In genomic region chr17:296906-297690, GRCh38 we compare ENCODE assay signal across 23 cellular contexts. TPM values are rescaled to one million over a fixed set of nuclear protein-coding genes. Genes with fewer than 3 reads are reported as not detected.
A peak's percentile ranks its signal among the peaks of the same experiment; 100 is the strongest.
DNase-seq lines count a peak whose midpoint lies in the region; ATAC-seq and TF ChIP-seq lines count a peak whose summit lies in the region.
"Had no signal": no experiment of that assay in that cellular context is flagged by ENCODE, and none has a peak within 500 bp of the region (broad histone marks: within the 10 kb centered on the region; RNA-seq: fewer than 3 reads in every experiment).

No MANE protein-coding gene starts in this region.

- H3K27me3 ChIP-seq in aorta (ENCODE audit: control insufficient read depth in 1 of 2, insufficient read depth in 2 of 2, low read length in 1 of 2), result no peaks in the 10 kb centered on the region
- H3K27me3 ChIP-seq in A673 (replicated peaks; ENCODE audit: insufficient read depth, low read depth, low read length, poor library complexity), result no peaks in the 10 kb centered on the region
- H3K27me3 ChIP-seq: Peyer's patch had no signal

- H3K36me3 ChIP-seq in aorta (ENCODE audit: control insufficient read depth in 1 of 2, insufficient read depth in 2 of 2, low read length in 1 of 2), result no peaks in the 10 kb centered on the region
- H3K36me3 ChIP-seq in A673 (ENCODE audit: insufficient read depth, low read length, poor library complexity, severe bottlenecking), result no peaks in the 10 kb centered on the region
- H3K36me3 ChIP-seq: Peyer's patch had no signal

- CTCF ChIA-PET in activated CD4-positive, alpha-beta T cell treated with anti-CD3 and anti-CD28 coated beads, Interleukin-2, amount 10 ng/mL, durations not matched to agents 7 days and 5 days (lab: Charles Lee), result no interaction called here
- CTCF ChIA-PET in A673 (lab: Charles Lee), result no interaction called here

- H3K27ac ChIP-seq in aorta (ENCODE audit: low read depth in 1 of 2, low read length in 2 of 2) (no peak overlapping the region), A673 (ENCODE audit: low read depth, low read length, poor library complexity, severe bottlenecking) (no peak overlapping the region)
- H3K27ac ChIP-seq: KMS-11, Peyer's patch had no signal

- no peak overlapping the region for H3K27ac Mint-ChIP-seq in glutamatergic neuron (ENCODE audit: unreplicated experiment)
- H3K27ac Mint-ChIP-seq in activated CD4-positive, alpha-beta T cell treated with anti-CD3 and anti-CD28 coated beads, Interleukin-2, amount 10 ng/mL, durations not matched to agents 7 days and 5 days, result no peak overlapping the region

- H3K27me3 Mint-ChIP-seq in glutamatergic neuron (ENCODE audit: unreplicated experiment), result peaks cover 25% of the 10 kb centered on the region
- no peaks in the 10 kb centered on the region for H3K27me3 Mint-ChIP-seq in activated CD4-positive, alpha-beta T cell treated with anti-CD3 and anti-CD28 coated beads, Interleukin-2, amount 10 ng/mL, durations not matched to agents 7 days and 5 days

- POLR2A ChIA-PET in activated CD4-positive, alpha-beta T cell treated with anti-CD3 and anti-CD28 coated beads, Interleukin-2, amount 10 ng/mL, durations not matched to agents 7 days and 5 days (lab: Charles Lee), result no interaction called here
- POLR2A ChIA-PET in A673 (lab: Charles Lee; ENCODE audit: low non-redundant PET), result interaction anchor here (0.6 kb wide), 1 partner anchor 433 kb away, joined by 6 read pairs; no protein-coding TSS in a partner anchor

- WGBS in aorta, 2 donors, result 57 to 74% methylated on average over 23 of the region's 23 CpGs

- ATAC-seq in left cardiac atrium (no peak), aorta (ENCODE audit: low FRiP score) (no peak)
- ATAC-seq: GM23338 had no signal

- TF ChIP-seq CTCF in glutamatergic neuron (IDR thresholded peaks at IDR 0.05; ENCODE audit: partially characterized antibody, unreplicated experiment) (no peak), A673 (conservative IDR thresholded peaks at IDR 0.05; ENCODE audit: low read depth, low read length) (no peak)

- DNase-seq in cardiac septum (ENCODE audit: low spot score), result peak; percentile 65
- DNase-seq in left cardiac atrium, result no peak
- no peak for DNase-seq in glutamatergic neuron
- peak; percentile 75 for DNase-seq in posterior vena cava (ENCODE audit: low spot score)
- DNase-seq in aorta, result peak; percentile 43 to 55
- DNase-seq in activated CD4-positive, alpha-beta T cell treated with anti-CD3 and anti-CD28 coated beads, Interleukin-2, amount 10 ng/mL, durations not matched to agents 7 days and 5 days, result no peak
- no peak for DNase-seq in A673 (ENCODE audit: low spot score)
- no peak for DNase-seq in kidney glomerular epithelial cell (lab: John Stamatoyannopoulos, UW)
- DNase-seq: DMS53; EL; GF-D8; HCEC 1CT; IMR-90; NCI-H1105; NCI-H146; NCI-H2029; NCI-H2227 treated with DMSO at 0.1 percent for 48 hours; NCI-H510A treated with DMSO at 0.1 percent for 48 hours; NCI-H748 treated with DMSO at 0.1 percent for 48 hours; NK-92 treated with Interleukin-12 subunit alpha and Interleukin-12 subunit beta, amount 100 ng/mL, for 24 hours had no signal

- H3K4me3 Mint-ChIP-seq in glutamatergic neuron (ENCODE audit: unreplicated experiment), result peak overlapping the region; percentile 61
- H3K4me3 Mint-ChIP-seq in activated CD4-positive, alpha-beta T cell treated with anti-CD3 and anti-CD28 coated beads, Interleukin-2, amount 10 ng/mL, durations not matched to agents 7 days and 5 days, result no peak overlapping the region
- H3K4me3 Mint-ChIP-seq: GM23338 had no signal

- H3K9me3 ChIP-seq in aorta (ENCODE audit: control insufficient read depth, low read length) (no peaks in the 10 kb centered on the region), A673 (ENCODE audit: low read depth, low read length, poor library complexity, severe bottlenecking) (no peaks in the 10 kb centered on the region)
- H3K9me3 ChIP-seq: Peyer's patch had no signal

- H3K4me1 ChIP-seq in aorta (ENCODE audit: control insufficient read depth in 1 of 2, insufficient read depth in 2 of 2, low read length in 2 of 2), result no peaks in the 10 kb centered on the region
- no peaks in the 10 kb centered on the region for H3K4me1 ChIP-seq in A673 (ENCODE audit: insufficient read depth, low read length, poor library complexity, severe bottlenecking)

- peaks cover 41% of the 10 kb centered on the region for H3K4me1 Mint-ChIP-seq in glutamatergic neuron (ENCODE audit: low read depth, unreplicated experiment)
- H3K4me1 Mint-ChIP-seq in activated CD4-positive, alpha-beta T cell treated with anti-CD3 and anti-CD28 coated beads, Interleukin-2, amount 10 ng/mL, durations not matched to agents 7 days and 5 days, result peaks cover 7% of the 10 kb centered on the region

- peaks cover 14% of the 10 kb centered on the region for H3K9me3 Mint-ChIP-seq in glutamatergic neuron (ENCODE audit: unreplicated experiment)
- no peaks in the 10 kb centered on the region for H3K9me3 Mint-ChIP-seq in activated CD4-positive, alpha-beta T cell treated with anti-CD3 and anti-CD28 coated beads, Interleukin-2, amount 10 ng/mL, durations not matched to agents 7 days and 5 days
- H3K9me3 Mint-ChIP-seq: GM23338 had no signal

- intact Hi-C loops in cardiac septum (cut with DNase I) (no loop called here), left cardiac atrium (cut with DNase I) (no loop called here), posterior vena cava (cut with DNase I) (no loop called here), aorta (cut with DNase I) (no loop called here), A673 (cut with micrococcal nuclease; ENCODE audit: unreplicated experiment) (no loop called here)

- H3K36me3 Mint-ChIP-seq in glutamatergic neuron (ENCODE audit: unreplicated experiment), result no peaks in the 10 kb centered on the region
- H3K36me3 Mint-ChIP-seq in activated CD4-positive, alpha-beta T cell treated with anti-CD3 and anti-CD28 coated beads, Interleukin-2, amount 10 ng/mL, durations not matched to agents 7 days and 5 days (ENCODE audit: low read depth), result no peaks in the 10 kb centered on the region

- BruUV-seq in A673 (replicated peaks; lab: Mats Ljungman, UMichigan), result no TSS peak

- H3K4me3 ChIP-seq in aorta (ENCODE audit: low read length in 2 of 2) (no peak overlapping the region), A673 (ENCODE audit: low read depth, low read length, poor library complexity, severe bottlenecking) (no peak overlapping the region)
- H3K4me3 ChIP-seq: GM23338, Peyer's patch had no signal

RNA-seq across cellular contexts. Expression of gene RPH3AL, which starts 55.5 kb away (rescaled TPM):
- total RNA-seq in cardiac septum (5.5 TPM), left cardiac atrium (10 to 100 TPM in 1 of 2 donors, 1 to 10 TPM in 1; 5.9 to 10.9 TPM), glutamatergic neuron (ENCODE audit: unreplicated experiment) (22.3 TPM), posterior vena cava (10 to 100 TPM in 1 of 2 donors, 1 to 10 TPM in 1; 9.7 to 11.2 TPM), aorta (10 to 100 TPM; 12.5 to 18.1 TPM), A673 (2021) (0.82 and 1.3 TPM in 2 replicates)
- 1 to 10 TPM; 1.6 to 3.5 TPM for polyA plus RNA-seq in aorta
- 1 to 10 TPM; 3.2 to 4.6 TPM for total RNA-seq in activated CD4-positive, alpha-beta T cell treated with anti-CD3 and anti-CD28 coated beads, Interleukin-2, amount 10 ng/mL, durations not matched to agents 7 days and 5 days

Comparison
In these comparisons a context has a peak if more than half of its experiments do, and no peak if none do; other contexts are left out.
1. DNase-seq: peak in cardiac septum (single experiment), posterior vena cava (single experiment) and aorta (2 of 2); none in left cardiac atrium (single experiment), glutamatergic neuron (single experiment), activated CD4-positive, alpha-beta T cell treated with anti-CD3 and anti-CD28 coated beads, Interleukin-2, amount 10 ng/mL, durations not matched to agents 7 days and 5 days (single experiment), A673 (single experiment) and kidney glomerular epithelial cell (single experiment).